12 cellular contexts compared by ENCODE assay signal in the genomic region with DNA sequence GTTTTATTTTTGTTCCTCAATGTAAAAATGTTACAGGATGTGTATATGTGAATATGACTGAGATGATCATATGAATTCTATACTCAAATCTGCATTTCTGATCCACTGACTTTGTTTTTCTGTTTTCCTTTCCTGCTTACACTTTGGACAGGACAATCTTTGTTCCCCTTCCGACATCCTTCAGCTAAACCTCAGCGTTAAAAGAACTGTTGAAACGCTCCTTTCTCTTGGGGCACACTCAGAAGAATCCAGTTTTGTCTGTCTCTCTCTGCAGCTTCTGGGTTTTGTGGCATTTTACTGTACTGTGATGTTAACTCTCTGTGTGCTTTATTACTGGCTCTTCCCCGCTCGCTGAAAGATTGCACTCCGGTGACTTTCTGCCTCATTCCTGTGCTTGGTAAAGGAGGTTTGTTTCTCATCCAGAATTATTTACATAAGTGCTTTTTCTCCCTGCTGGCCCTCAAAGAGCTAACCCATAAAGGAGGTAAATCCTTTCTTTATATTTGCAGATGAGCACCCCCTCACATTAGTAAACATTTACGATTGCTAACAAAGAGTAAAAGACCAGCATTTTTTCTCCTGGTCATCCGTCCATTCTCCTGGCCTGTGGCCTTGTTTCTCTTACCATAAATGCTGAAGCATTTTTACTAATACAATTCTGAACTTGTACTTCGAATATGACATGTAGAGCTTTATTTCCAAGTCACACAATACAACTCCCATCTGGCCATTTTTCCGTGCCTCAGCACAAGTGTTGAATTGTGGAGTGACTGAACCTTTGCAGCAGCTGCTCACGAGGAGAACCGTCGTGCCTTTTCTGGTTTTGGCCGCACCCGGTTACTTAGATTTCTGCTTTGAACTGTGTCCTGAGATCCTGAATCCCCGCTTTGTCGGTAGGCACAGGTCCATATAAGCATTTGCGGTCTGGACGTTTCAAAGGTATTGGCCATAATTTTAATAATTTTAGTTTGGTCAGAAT.
DNase-seq lines count a peak whose midpoint lies in the region; TF ChIP-seq lines count a peak whose summit lies in the region.
"Had no signal": no experiment of that assay in that cellular context is flagged by ENCODE, and none has a peak within 500 bp of the region (broad histone marks: within the 10 kb centered on the region; RNA-seq: fewer than 3 reads in every experiment).

No MANE protein-coding gene starts in this region.

- peak overlapping the region; percentile 39; the same call in 1 of the 2 replicates for H3K27ac ChIP-seq in HUES6 (ENCODE audit: low read depth, low read length)
- H3K27ac ChIP-seq in cingulate gyrus (ENCODE audit: low read depth, low read length) = peak overlapping the region; percentile 29

- H3K27me3 ChIP-seq in HUES6 (ENCODE audit: control insufficient read depth, insufficient read depth, low read length) = no peaks in the 10 kb centered on the region

- TF ChIP-seq CTCF in nephron progenitor cell (IDR thresholded peaks at IDR 0.05) = no peak

- peaks cover 8% of the 10 kb centered on the region; the same call in 1 of the 2 replicates for H3K9me3 ChIP-seq in HUES6 (ENCODE audit: control insufficient read depth, insufficient read depth, low read depth, low read length)

- DNase-seq in COLO829 (ENCODE audit: low spot score) = peak; percentile 71
- DNase-seq in nephron progenitor cell = no peak
- no peak for DNase-seq in immature natural killer cell
- DNase-seq in NCI-H2171 treated with DMSO at 0.1 percent for 48 hours (lab: John Stamatoyannopoulos, UW) = no peak
- DNase-seq in DMS79 treated with DMSO at 0.1 percent for 48 hours (lab: John Stamatoyannopoulos, UW) = no peak
- DNase-seq: activated CD4-positive, alpha-beta T cell treated with anti-CD3 and anti-CD28 coated beads, Interleukin-2, amount 50 U/mL, for 48 hours; activated naive CD4-positive, alpha-beta T cell treated with anti-CD3 and anti-CD28 coated beads for 36 hours; Karpas-422; midbrain; NCI-H2081 had no signal

- no peak overlapping the region; the same call in 1 of the 2 replicates for H3K4me3 ChIP-seq in HUES6 (ENCODE audit: low read depth, low read length)

- peaks cover 35% of the 10 kb centered on the region for H3K4me1 ChIP-seq in HUES6 (ENCODE audit: control insufficient read depth, insufficient read depth, low read length)

- H3K9me3 Mint-ChIP-seq in nephron progenitor cell (no peaks in the 10 kb centered on the region), immature natural killer cell (no peaks in the 10 kb centered on the region)
- H3K9me3 Mint-ChIP-seq: activated naive CD4-positive, alpha-beta T cell treated with anti-CD3 and anti-CD28 coated beads for 36 hours had no signal

- no peaks in the 10 kb centered on the region for H3K27me3 Mint-ChIP-seq in nephron progenitor cell (ENCODE audit: low read depth, poor library complexity)
- H3K27me3 Mint-ChIP-seq in immature natural killer cell (ENCODE audit: low read depth in 3 of 3) = no peaks in the 10 kb centered on the region

- H3K9ac ChIP-seq in HUES6 (ENCODE audit: low read length) = peak overlapping the region; percentile 40

- H3K36me3 Mint-ChIP-seq in nephron progenitor cell (ENCODE audit: low read depth) = peaks cover 74% of the 10 kb centered on the region
- peaks cover 7 to 24% (median 19%) of the 10 kb centered on the region in 3 donors for H3K36me3 Mint-ChIP-seq in immature natural killer cell

- no peak overlapping the region for H3K4me3 Mint-ChIP-seq in nephron progenitor cell
- peak overlapping the region in 1 of 5 donors; percentile 21 for H3K4me3 Mint-ChIP-seq in immature natural killer cell
- H3K4me3 Mint-ChIP-seq: activated naive CD4-positive, alpha-beta T cell treated with anti-CD3 and anti-CD28 coated beads for 36 hours had no signal

- H3K4me1 Mint-ChIP-seq in nephron progenitor cell (peaks cover 18% of the 10 kb centered on the region), immature natural killer cell (peaks cover 11 to 22% of the 10 kb centered on the region in 2 donors)

- H3K36me3 ChIP-seq in HUES6 (ENCODE audit: control insufficient read depth, insufficient read depth, low read length) = peaks cover 48% of the 10 kb centered on the region

- peak overlapping the region; percentile 10 for H3K27ac Mint-ChIP-seq in nephron progenitor cell
- H3K27ac Mint-ChIP-seq in immature natural killer cell = peak overlapping the region in 2 of 6 donors; percentile 5 to 49
- H3K27ac Mint-ChIP-seq: activated naive CD4-positive, alpha-beta T cell treated with anti-CD3 and anti-CD28 coated beads for 36 hours had no signal
